ENCODE assay signal across 14 cellular contexts in the genomic region with DNA sequence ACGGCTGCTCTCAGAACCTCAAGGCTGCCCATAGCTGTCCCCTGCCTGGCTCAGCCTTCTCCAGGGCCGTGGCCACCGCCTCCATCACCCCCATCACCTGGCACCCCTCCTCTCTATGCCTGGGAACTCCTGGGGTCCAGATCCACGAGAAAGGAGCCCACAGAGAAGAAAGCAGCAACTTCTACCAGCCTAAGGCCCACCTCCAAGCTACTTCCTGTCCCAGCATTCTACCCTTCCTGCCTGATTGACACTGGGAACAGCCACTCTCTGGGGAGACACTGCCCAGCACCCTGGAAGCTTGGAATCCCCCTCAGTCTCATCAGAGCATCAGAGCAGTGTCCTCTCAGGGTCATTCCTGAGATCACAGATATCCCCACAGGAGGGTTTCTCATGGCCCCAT. TPM values are rescaled to one million over a fixed set of nuclear protein-coding genes. Genes with fewer than 3 reads are reported as not detected.
DNase-seq lines count a peak whose midpoint lies in the region; ATAC-seq and TF ChIP-seq lines count a peak whose summit lies in the region.
"Had no signal": no experiment of that assay in that cellular context is flagged by ENCODE, and none has a peak within 500 bp of the region (broad histone marks: within the 10 kb centered on the region; RNA-seq: fewer than 3 reads in every experiment).

No MANE protein-coding gene starts in this region.

- H3K4me3 ChIP-seq in Loucy (ENCODE audit: low read length, poor library complexity, severe bottlenecking) (peak overlapping the region; percentile 37), fibroblast of mammary gland (ENCODE audit: control insufficient read depth, low read depth, low read length) (no peak overlapping the region), right cardiac atrium (ENCODE audit: low read length) (no peak overlapping the region)
- H3K4me3 ChIP-seq: esophagus squamous epithelium, heart right ventricle had no signal

- no peaks in the 10 kb centered on the region for H4K20me1 ChIP-seq in Loucy (ENCODE audit: insufficient read depth, low read length, poor library complexity, severe bottlenecking)

- H3F3A ChIP-seq in Loucy (ENCODE audit: low read depth), result 0 out of 2 replicates have a peak, but pooled peaks cover 4% of the 10 kb centered on the region

- H3K27me3 ChIP-seq in Loucy (ENCODE audit: insufficient read depth, low read length, poor library complexity, severe bottlenecking), result no peaks in the 10 kb centered on the region
- no peaks in the 10 kb centered on the region for H3K27me3 ChIP-seq in right cardiac atrium (ENCODE audit: control insufficient read depth, insufficient read depth)
- H3K27me3 ChIP-seq: heart right ventricle had no signal

- H3K9me3 ChIP-seq in Loucy (ENCODE audit: insufficient read depth, low read depth, low read length), result no peaks in the 10 kb centered on the region
- H3K9me3 ChIP-seq in right cardiac atrium (ENCODE audit: control insufficient read depth, low read length), result no peaks in the 10 kb centered on the region
- H3K9me3 ChIP-seq: esophagus squamous epithelium, heart right ventricle had no signal

- H3K9me2 ChIP-seq in Loucy (replicated peaks; ENCODE audit: low read depth, low read length), result no peaks in the 10 kb centered on the region

- H3K9ac ChIP-seq in Loucy (ENCODE audit: low read depth, low read length, poor library complexity, severe bottlenecking), result no peak overlapping the region

- peak overlapping the region; percentile 30 for H2AFZ ChIP-seq in Loucy (ENCODE audit: low read length)

- H3K27ac ChIP-seq in right cardiac atrium (ENCODE audit: low read length), result no peak overlapping the region
- H3K27ac ChIP-seq: esophagus squamous epithelium, heart right ventricle had no signal

- intact Hi-C loops in right cardiac atrium (cut with DNase I), result no loop called here

- H3K4me1 ChIP-seq in Loucy (ENCODE audit: insufficient read depth, low read length, poor library complexity, severe bottlenecking) (peaks cover 49% of the 10 kb centered on the region), right cardiac atrium (ENCODE audit: control insufficient read depth, insufficient read depth, low read length) (peaks cover 4% of the 10 kb centered on the region)
- H3K4me1 ChIP-seq: esophagus squamous epithelium had no signal

- H3K4me2 ChIP-seq in Loucy (ENCODE audit: low read depth, low read length, poor library complexity, severe bottlenecking), result peak overlapping the region; percentile 37

- H3K79me2 ChIP-seq in Loucy (ENCODE audit: insufficient read depth, low read length), result no peaks in the 10 kb centered on the region

- ATAC-seq in GM21360 (IDR thresholded peaks at IDR 0.05; ENCODE audit: unreplicated experiment), result peak; percentile 72
- ATAC-seq in right cardiac atrium, result no peak
- ATAC-seq: heart right ventricle had no signal

- TF ChIP-seq CTCF in Loucy (conservative IDR thresholded peaks at IDR 0.05; ENCODE audit: low read length), result no peak
- no peak for TF ChIP-seq CTCF in fibroblast of mammary gland (conservative IDR thresholded peaks at IDR 0.05; ENCODE audit: control insufficient read depth, insufficient read depth, low read depth, low read length)

- DNase-seq in ELR (ENCODE audit: low read depth), result peak; percentile 41
- DNase-seq in fibroblast of mammary gland (ENCODE audit: low read depth), result peak; percentile 2
- no peak for DNase-seq in islet precursor cell
- DNase-seq in AG20443 (ENCODE audit: low spot score), result no peak
- DNase-seq in right cardiac atrium, result no peak
- no peak for DNase-seq in stimulated activated CD4-positive, alpha-beta T cell treated with anti-CD3 and anti-CD28 coated beads, Interleukin-12 subunit alpha, Interleukin-12 subunit beta, amount 100 ng/mL, for 4 hours
- DNase-seq: activated naive CD4-positive, alpha-beta T cell treated with Interleukin-2 at 50 U/mL for 16 hours; DMS79 treated with DMSO at 0.1 percent for 48 hours; esophagus squamous epithelium; heart right ventricle; NCI-H1417 treated with DMSO at 0.1 percent for 48 hours had no signal

- no peaks in the 10 kb centered on the region for H3K36me3 ChIP-seq in Loucy (ENCODE audit: insufficient read depth, low read length)
- H3K36me3 ChIP-seq: esophagus squamous epithelium, heart right ventricle had no signal

- WGBS in right cardiac atrium, result 93% methylated on average over 4 of the region's 4 CpGs

RNA-seq across cellular contexts. Expression of a gene that starts 36.9 kb away (rescaled TPM):
- 10 to 100 TPM in 1 of 4 donors, 1 to 10 TPM in 3; 5.4 to 12.3 (median 7.3) TPM for total RNA-seq in right cardiac atrium
- polyA plus RNA-seq in right cardiac atrium, result 3.2 TPM
- polyA plus RNA-seq: BJ had no signal

Comparison
In these comparisons a context has a peak if more than half of its experiments do, and no peak if none do; other contexts are left out.
1. DNase-seq: peak in ELR (single experiment) and fibroblast of mammary gland (single experiment); none in islet precursor cell (single experiment), AG20443 (single experiment), right cardiac atrium (0 of 3) and stimulated activated CD4-positive, alpha-beta T cell treated with anti-CD3 and anti-CD28 coated beads, Interleukin-12 subunit alpha, Interleukin-12 subunit beta, amount 100 ng/mL, for 4 hours (single experiment).